In genomic region chr4:108762559-108763225, GRCh38 we compare ENCODE assay signal across 2 cellular contexts.
TF ChIP-seq lines count a peak whose summit lies in the region.

TSS of gene ETNPPL (minus strand) at chr4:108763053. CDS start at chr4:108762898, 155 bp downstream.

TF ChIP-seq in GM23338, 12 proteins besides CTCF, POLR2A, EP300 and RAD21:
- no peak for TF ChIP-seq STAT1 (IDR thresholded peaks at IDR 0.05; ENCODE audit: unreplicated experiment)
- TF ChIP-seq, protein P1, sequence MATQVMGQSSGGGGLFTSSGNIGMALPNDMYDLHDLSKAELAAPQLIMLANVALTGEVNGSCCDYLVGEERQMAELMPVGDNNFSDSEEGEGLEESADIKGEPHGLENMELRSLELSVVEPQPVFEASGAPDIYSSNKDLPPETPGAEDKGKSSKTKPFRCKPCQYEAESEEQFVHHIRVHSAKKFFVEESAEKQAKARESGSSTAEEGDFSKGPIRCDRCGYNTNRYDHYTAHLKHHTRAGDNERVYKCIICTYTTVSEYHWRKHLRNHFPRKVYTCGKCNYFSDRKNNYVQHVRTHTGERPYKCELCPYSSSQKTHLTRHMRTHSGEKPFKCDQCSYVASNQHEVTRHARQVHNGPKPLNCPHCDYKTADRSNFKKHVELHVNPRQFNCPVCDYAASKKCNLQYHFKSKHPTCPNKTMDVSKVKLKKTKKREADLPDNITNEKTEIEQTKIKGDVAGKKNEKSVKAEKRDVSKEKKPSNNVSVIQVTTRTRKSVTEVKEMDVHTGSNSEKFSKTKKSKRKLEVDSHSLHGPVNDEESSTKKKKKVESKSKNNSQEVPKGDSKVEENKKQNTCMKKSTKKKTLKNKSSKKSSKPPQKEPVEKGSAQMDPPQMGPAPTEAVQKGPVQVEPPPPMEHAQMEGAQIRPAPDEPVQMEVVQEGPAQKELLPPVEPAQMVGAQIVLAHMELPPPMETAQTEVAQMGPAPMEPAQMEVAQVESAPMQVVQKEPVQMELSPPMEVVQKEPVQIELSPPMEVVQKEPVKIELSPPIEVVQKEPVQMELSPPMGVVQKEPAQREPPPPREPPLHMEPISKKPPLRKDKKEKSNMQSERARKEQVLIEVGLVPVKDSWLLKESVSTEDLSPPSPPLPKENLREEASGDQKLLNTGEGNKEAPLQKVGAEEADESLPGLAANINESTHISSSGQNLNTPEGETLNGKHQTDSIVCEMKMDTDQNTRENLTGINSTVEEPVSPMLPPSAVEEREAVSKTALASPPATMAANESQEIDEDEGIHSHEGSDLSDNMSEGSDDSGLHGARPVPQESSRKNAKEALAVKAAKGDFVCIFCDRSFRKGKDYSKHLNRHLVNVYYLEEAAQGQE (IDR thresholded peaks at IDR 0.05; ENCODE audit: unreplicated experiment): no peak
- TF ChIP-seq CREB1 (CRISPR knock-in tag; IDR thresholded peaks at IDR 0.05; ENCODE audit: low read depth): no peak
- TF ChIP-seq, protein P2, sequence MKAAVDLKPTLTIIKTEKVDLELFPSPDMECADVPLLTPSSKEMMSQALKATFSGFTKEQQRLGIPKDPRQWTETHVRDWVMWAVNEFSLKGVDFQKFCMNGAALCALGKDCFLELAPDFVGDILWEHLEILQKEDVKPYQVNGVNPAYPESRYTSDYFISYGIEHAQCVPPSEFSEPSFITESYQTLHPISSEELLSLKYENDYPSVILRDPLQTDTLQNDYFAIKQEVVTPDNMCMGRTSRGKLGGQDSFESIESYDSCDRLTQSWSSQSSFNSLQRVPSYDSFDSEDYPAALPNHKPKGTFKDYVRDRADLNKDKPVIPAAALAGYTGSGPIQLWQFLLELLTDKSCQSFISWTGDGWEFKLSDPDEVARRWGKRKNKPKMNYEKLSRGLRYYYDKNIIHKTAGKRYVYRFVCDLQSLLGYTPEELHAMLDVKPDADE (IDR thresholded peaks at IDR 0.05): no peak; the same call in 1 of the 2 replicates
- TF ChIP-seq POLR2AphosphoS5 (IDR thresholded peaks at IDR 0.05; ENCODE audit: low read depth): no peak; the same call in 1 of the 2 replicates
- TF ChIP-seq, protein P3, sequence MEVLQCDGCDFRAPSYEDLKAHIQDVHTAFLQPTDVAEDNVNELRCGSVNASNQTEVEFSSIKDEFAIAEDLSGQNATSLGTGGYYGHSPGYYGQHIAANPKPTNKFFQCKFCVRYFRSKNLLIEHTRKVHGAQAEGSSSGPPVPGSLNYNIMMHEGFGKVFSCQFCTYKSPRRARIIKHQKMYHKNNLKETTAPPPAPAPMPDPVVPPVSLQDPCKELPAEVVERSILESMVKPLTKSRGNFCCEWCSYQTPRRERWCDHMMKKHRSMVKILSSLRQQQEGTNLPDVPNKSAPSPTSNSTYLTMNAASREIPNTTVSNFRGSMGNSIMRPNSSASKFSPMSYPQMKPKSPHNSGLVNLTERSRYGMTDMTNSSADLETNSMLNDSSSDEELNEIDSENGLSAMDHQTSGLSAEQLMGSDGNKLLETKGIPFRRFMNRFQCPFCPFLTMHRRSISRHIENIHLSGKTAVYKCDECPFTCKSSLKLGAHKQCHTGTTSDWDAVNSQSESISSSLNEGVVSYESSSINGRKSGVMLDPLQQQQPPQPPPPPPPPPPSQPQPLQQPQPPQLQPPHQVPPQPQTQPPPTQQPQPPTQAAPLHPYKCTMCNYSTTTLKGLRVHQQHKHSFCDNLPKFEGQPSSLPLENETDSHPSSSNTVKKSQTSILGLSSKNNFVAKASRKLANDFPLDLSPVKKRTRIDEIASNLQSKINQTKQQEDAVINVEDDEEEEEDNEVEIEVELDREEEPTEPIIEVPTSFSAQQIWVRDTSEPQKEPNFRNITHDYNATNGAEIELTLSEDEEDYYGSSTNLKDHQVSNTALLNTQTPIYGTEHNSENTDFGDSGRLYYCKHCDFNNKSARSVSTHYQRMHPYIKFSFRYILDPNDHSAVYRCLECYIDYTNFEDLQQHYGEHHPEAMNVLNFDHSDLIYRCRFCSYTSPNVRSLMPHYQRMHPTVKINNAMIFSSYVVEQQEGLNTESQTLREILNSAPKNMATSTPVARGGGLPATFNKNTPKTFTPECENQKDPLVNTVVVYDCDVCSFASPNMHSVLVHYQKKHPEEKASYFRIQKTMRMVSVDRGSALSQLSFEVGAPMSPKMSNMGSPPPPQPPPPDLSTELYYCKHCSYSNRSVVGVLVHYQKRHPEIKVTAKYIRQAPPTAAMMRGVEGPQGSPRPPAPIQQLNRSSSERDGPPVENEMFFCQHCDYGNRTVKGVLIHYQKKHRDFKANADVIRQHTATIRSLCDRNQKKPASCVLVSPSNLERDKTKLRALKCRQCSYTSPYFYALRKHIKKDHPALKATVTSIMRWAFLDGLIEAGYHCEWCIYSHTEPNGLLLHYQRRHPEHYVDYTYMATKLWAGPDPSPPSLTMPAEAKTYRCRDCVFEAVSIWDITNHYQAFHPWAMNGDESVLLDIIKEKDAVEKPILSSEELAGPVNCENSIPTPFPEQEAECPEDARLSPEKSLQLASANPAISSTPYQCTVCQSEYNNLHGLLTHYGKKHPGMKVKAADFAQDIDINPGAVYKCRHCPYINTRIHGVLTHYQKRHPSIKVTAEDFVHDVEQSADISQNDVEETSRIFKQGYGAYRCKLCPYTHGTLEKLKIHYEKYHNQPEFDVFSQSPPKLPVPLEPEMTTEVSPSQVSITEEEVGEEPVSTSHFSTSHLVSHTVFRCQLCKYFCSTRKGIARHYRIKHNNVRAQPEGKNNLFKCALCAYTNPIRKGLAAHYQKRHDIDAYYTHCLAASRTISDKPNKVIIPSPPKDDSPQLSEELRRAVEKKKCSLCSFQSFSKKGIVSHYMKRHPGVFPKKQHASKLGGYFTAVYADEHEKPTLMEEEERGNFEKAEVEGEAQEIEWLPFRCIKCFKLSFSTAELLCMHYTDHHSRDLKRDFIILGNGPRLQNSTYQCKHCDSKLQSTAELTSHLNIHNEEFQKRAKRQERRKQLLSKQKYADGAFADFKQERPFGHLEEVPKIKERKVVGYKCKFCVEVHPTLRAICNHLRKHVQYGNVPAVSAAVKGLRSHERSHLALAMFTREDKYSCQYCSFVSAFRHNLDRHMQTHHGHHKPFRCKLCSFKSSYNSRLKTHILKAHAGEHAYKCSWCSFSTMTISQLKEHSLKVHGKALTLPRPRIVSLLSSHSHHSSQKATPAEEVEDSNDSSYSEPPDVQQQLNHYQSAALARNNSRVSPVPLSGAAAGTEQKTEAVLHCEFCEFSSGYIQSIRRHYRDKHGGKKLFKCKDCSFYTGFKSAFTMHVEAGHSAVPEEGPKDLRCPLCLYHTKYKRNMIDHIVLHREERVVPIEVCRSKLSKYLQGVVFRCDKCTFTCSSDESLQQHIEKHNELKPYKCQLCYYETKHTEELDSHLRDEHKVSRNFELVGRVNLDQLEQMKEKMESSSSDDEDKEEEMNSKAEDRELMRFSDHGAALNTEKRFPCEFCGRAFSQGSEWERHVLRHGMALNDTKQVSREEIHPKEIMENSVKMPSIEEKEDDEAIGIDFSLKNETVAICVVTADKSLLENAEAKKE (CRISPR knock-in tag; IDR thresholded peaks at IDR 0.05): no peak
- TF ChIP-seq ZNF114 (CRISPR knock-in tag; IDR thresholded peaks at IDR 0.05): no peak
- TF ChIP-seq NANOG (IDR thresholded peaks at IDR 0.05; ENCODE audit: borderline replicate concordance): no peak
- no peak for TF ChIP-seq EZH2 (IDR thresholded peaks at IDR 0.05; ENCODE audit: low read depth, unreplicated experiment)
- no peak for TF ChIP-seq JUNB (IDR thresholded peaks at IDR 0.05; ENCODE audit: unreplicated experiment)

TF ChIP-seq in H1, 55 proteins besides CTCF, POLR2A, EP300 and RAD21:
- TF ChIP-seq, protein P4, sequence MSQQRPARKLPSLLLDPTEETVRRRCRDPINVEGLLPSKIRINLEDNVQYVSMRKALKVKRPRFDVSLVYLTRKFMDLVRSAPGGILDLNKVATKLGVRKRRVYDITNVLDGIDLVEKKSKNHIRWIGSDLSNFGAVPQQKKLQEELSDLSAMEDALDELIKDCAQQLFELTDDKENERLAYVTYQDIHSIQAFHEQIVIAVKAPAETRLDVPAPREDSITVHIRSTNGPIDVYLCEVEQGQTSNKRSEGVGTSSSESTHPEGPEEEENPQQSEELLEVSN (IDR thresholded peaks at IDR 0.05): peak; percentile 78; the same call in 1 of the 2 replicates
- no peak for TF ChIP-seq BRCA1 (IDR thresholded peaks at IDR 0.05; ENCODE audit: low read depth, low read length)
- TF ChIP-seq YY1 (IDR thresholded peaks at IDR 0.05; ENCODE audit: low read depth, low read length): no peak; the same call in 1 of the 2 replicates
- peak; percentile 77 for TF ChIP-seq MAX (IDR thresholded peaks at IDR 0.05)
- TF ChIP-seq TBP (IDR thresholded peaks at IDR 0.05; ENCODE audit: low read depth, low read length): peak; percentile 8; the same call in 1 of the 2 replicates
- TF ChIP-seq EZH2 (IDR thresholded peaks at IDR 0.05; ENCODE audit: low read depth, low read length, severe bottlenecking): peak; percentile 47
- TF ChIP-seq SP4 (IDR thresholded peaks at IDR 0.05; ENCODE audit: low read length): no peak
- no peak for TF ChIP-seq RXRA (IDR thresholded peaks at IDR 0.05; ENCODE audit: insufficient read depth, low read depth, low read length)
- TF ChIP-seq KDM4A (IDR thresholded peaks at IDR 0.05; ENCODE audit: low read depth, low read length, severe bottlenecking): peak; percentile 76
- no peak for TF ChIP-seq POLR2AphosphoS5 (IDR thresholded peaks at IDR 0.05; ENCODE audit: low read depth, low read length)
- peak; percentile 96 for TF ChIP-seq ASH2L (IDR thresholded peaks at IDR 0.05; ENCODE audit: low read length)
- TF ChIP-seq PHF8 (conservative IDR thresholded peaks at IDR 0.05; ENCODE audit: low read depth, low read length): peak; percentile 39
- peak; percentile 66; the same call in 1 of the 2 replicates for TF ChIP-seq GABPA (IDR thresholded peaks at IDR 0.05; ENCODE audit: borderline replicate concordance, insufficient read depth, low read length)
- TF ChIP-seq TAF1 (IDR thresholded peaks at IDR 0.05; ENCODE audit: low read depth, low read length): peak; percentile 19; the same call in 1 of the 2 replicates
- TF ChIP-seq RBBP5 (IDR thresholded peaks at IDR 0.05; ENCODE audit: borderline replicate concordance, low read depth, low read length): peak; percentile 89
- TF ChIP-seq HDAC2 (IDR thresholded peaks at IDR 0.05; ENCODE audit: borderline replicate concordance in 1 of 2, low read depth in 2 of 2, low read length in 2 of 2): no peak
- no peak for TF ChIP-seq TAF7 (optimal IDR thresholded peaks at IDR 0.05; ENCODE audit: borderline replicate concordance, low read depth, low read length)
- TF ChIP-seq SP1 (IDR thresholded peaks at IDR 0.05; ENCODE audit: low read depth, low read length): no peak
- TF ChIP-seq FOSL1 (IDR thresholded peaks at IDR 0.05; ENCODE audit: insufficient read depth, low read depth, low read length): no peak
- TF ChIP-seq SUZ12 (IDR thresholded peaks at IDR 0.05; ENCODE audit: low read length): peak; percentile 50; the same call in 1 of the 2 replicates
